ENCODE assay signal across 9 cellular contexts in genomic region chr6:42224222-42225042, GRCh38. TPM values are rescaled to one million over a fixed set of nuclear protein-coding genes. Genes with fewer than 3 reads are reported as not detected.
DNase-seq lines count a peak whose midpoint lies in the region; ATAC-seq and TF ChIP-seq lines count a peak whose summit lies in the region.
"Had no signal": no experiment of that assay in that cellular context is flagged by ENCODE, and none has a peak within 500 bp of the region (broad histone marks: within the 10 kb centered on the region; RNA-seq: fewer than 3 reads in every experiment).

No MANE protein-coding gene starts in this region.

- H3K4me1 ChIP-seq in HCT116 (ENCODE audit: control insufficient read depth in 1 of 2, insufficient read depth in 2 of 2, low read length in 2 of 2) = peaks cover 48 to 85% of the 10 kb centered on the region in 2 experiments

- no peaks in the 10 kb centered on the region for H3K27me3 ChIP-seq in HCT116 (ENCODE audit: insufficient read depth, low read length)
- H3K27me3 ChIP-seq: BLaER1 treated with 17β-estradiol and CSF1 and Interleukin-3, amounts not matched to agents 10 nM and 100 nM had no signal

- TF ChIP-seq CTCF in HCT116 (IDR thresholded peaks at IDR 0.05 in 2 of 3, conservative IDR thresholded peaks at IDR 0.05 in 1 of 3; ENCODE audit: borderline replicate concordance in 1 of 3, insufficient read depth in 1 of 3, low read depth in 2 of 3, low read length in 2 of 3) (no peak), NB4 (IDR thresholded peaks at IDR 0.05; ENCODE audit: low read depth, low read length) (no peak), fibroblast of pulmonary artery (IDR thresholded peaks at IDR 0.05; ENCODE audit: low read length, missing control alignments) (no peak)

- no peaks in the 10 kb centered on the region for H4K20me1 ChIP-seq in HCT116 (ENCODE audit: insufficient read depth)
- H4K20me1 ChIP-seq: BLaER1 treated with 17β-estradiol and CSF1 and Interleukin-3, amounts not matched to agents 10 nM and 100 nM had no signal

- H3K79me2 ChIP-seq in HCT116 (ENCODE audit: insufficient read depth, low read length) = no peaks in the 10 kb centered on the region

- CTCF ChIA-PET in HCT116 (lab: Charles Lee) = interaction anchor here (0.7 to 3.0 kb wide), 3 partner anchors 9 to 682 kb away, joined by 3 to 13 read pairs (median 3); partner anchors contain the start of gene TRERF1

- peak overlapping the region; percentile 42 for H2AFZ ChIP-seq in HCT116 (ENCODE audit: low read depth, low read length, poor library complexity, severe bottlenecking)

- no peaks in the 10 kb centered on the region for H3K36me3 ChIP-seq in HCT116 (ENCODE audit: control insufficient read depth in 1 of 2, insufficient read depth in 2 of 2, low read length in 2 of 2)

- POLR2A ChIA-PET in HCT116 (lab: Charles Lee) = interaction anchor here (1.1 kb wide), 1 partner anchor 9 kb away, joined by 3 read pairs; no protein-coding TSS in a partner anchor

- no peaks in the 10 kb centered on the region for H3K9me3 ChIP-seq in HCT116 (ENCODE audit: control insufficient read depth in 1 of 2, insufficient read depth in 1 of 2, low read depth in 1 of 2, low read length in 2 of 2)
- H3K9me3 ChIP-seq: BLaER1 treated with 17β-estradiol and CSF1 and Interleukin-3, amounts not matched to agents 10 nM and 100 nM had no signal

- peak; percentile 23 for TF ChIP-seq RAD21 in HCT116 (IDR thresholded peaks at IDR 0.05; ENCODE audit: low read depth)

- BruUV-seq in HCT116 (replicated peaks; lab: Mats Ljungman, UMichigan) = TSS peak; percentile 41

- RAD21 ChIA-PET in HCT116 (lab: Charles Lee; ENCODE audit: low non-redundant PET in 1 of 2, low total read pairs in 2 of 2, uncharacterized antibody in 2 of 2, unreplicated experiment in 2 of 2) = interaction anchor here (0.6 to 1.0 kb wide), 2 partner anchors 227 to 423 kb away, joined by 4 read pairs; partner anchors contain the start of gene TRERF1 (in 1 of the 2)

- H3K9ac ChIP-seq in HCT116 (ENCODE audit: low read length) = peak overlapping the region; percentile 59
- H3K9ac ChIP-seq: BLaER1 treated with 17β-estradiol and CSF1 and Interleukin-3, amounts not matched to agents 10 nM and 100 nM had no signal

- DNase-seq in activated CD4-positive, CD25-positive, alpha-beta regulatory T cell (lab: John Stamatoyannopoulos, UW) = no peak
- DNase-seq in HCT116 (ENCODE audit: low read depth, low spot score) = peak; percentile 97
- DNase-seq in NB4 (ENCODE audit: low read depth) = peak; percentile 69
- DNase-seq in fibroblast of pulmonary artery (ENCODE audit: low read depth) = peak; percentile 65
- no peak for DNase-seq in NK-92 (lab: John Stamatoyannopoulos, UW; ENCODE audit: unreplicated experiment)
- no peak for DNase-seq in NCI-H82 (lab: John Stamatoyannopoulos, UW)
- DNase-seq in NCI-H1092 (lab: John Stamatoyannopoulos, UW) = no peak

- H3K4me2 ChIP-seq in HCT116 (ENCODE audit: low read length) = peak overlapping the region; percentile 78
- H3K4me2 ChIP-seq: BLaER1 treated with 17β-estradiol and CSF1 and Interleukin-3, amounts not matched to agents 10 nM and 100 nM had no signal

- intact Hi-C loops in HCT116 (cut with micrococcal nuclease) = loop anchor here (5.0 to 10.0 kb wide), 3 partner anchors 302 to 650 kb away; partner anchors contain the start of genes BYSL, MED20 and RPL7L1

- TF ChIP-seq POLR2A in HCT116 (IDR thresholded peaks at IDR 0.05; ENCODE audit: borderline replicate concordance, extremely low read depth, insufficient read depth, insufficient read length) = no peak
- no peak for TF ChIP-seq POLR2A in NB4 (IDR thresholded peaks at IDR 0.05; ENCODE audit: extremely low read depth, insufficient read length)

- H3K9me2 ChIP-seq in HCT116 (ENCODE audit: insufficient read depth) = no peaks in the 10 kb centered on the region

- H3K27ac ChIP-seq in HCT116 (ENCODE audit: low read depth, low read length) = peak overlapping the region; percentile 84
- H3K27ac ChIP-seq: BLaER1 treated with 17β-estradiol and CSF1 and Interleukin-3, amounts not matched to agents 10 nM and 100 nM had no signal

- ATAC-seq in activated CD4-positive, CD25-positive, alpha-beta regulatory T cell treated with anti-CD3 and anti-CD28 coated beads, Interleukin-2, amount 50 U/mL, for 24 hours = peak; percentile 99 to 100
- ATAC-seq in HCT116 = peak; percentile 62

- peak overlapping the region; percentile 23 to 42 for H3K4me3 ChIP-seq in HCT116 (replicated peaks in 1 of 2; ENCODE audit: low read depth in 1 of 2, low read length in 2 of 2)
- H3K4me3 ChIP-seq in NB4 (ENCODE audit: low read depth, low read length) = no peak overlapping the region
- H3K4me3 ChIP-seq in fibroblast of pulmonary artery (replicated peaks; ENCODE audit: low read depth, low read length) = no peak overlapping the region
- H3K4me3 ChIP-seq: BLaER1 treated with 17β-estradiol and CSF1 and Interleukin-3, amounts not matched to agents 10 nM and 100 nM had no signal

TF ChIP-seq in HCT116, 20 proteins besides CTCF, POLR2A, EP300 and RAD21 (continues in another document):
- TF ChIP-seq YY1 (IDR thresholded peaks at IDR 0.05; ENCODE audit: extremely low read depth, insufficient replicate concordance, low read depth, low read length) (no peak), ELF1 (IDR thresholded peaks at IDR 0.05; ENCODE audit: borderline replicate concordance, low read depth) (no peak; the same call in 1 of the 2 replicates), TCF7L2 (IDR thresholded peaks at IDR 0.05; ENCODE audit: borderline replicate concordance, extremely low read depth, insufficient read depth, insufficient read length) (no peak), ZNF274 (IDR thresholded peaks at IDR 0.05; ENCODE audit: low read depth, low read length) (no peak), EGR1 (IDR thresholded peaks at IDR 0.05; ENCODE audit: low read depth) (peak; percentile 28; the same call in 1 of the 2 replicates), EZH2phosphoT487 (IDR thresholded peaks at IDR 0.05; ENCODE audit: borderline replicate concordance) (no peak), ZBTB33 (IDR thresholded peaks at IDR 0.05; ENCODE audit: extremely low read depth, insufficient replicate concordance, low read length) (no peak), FOSL1 (IDR thresholded peaks at IDR 0.05; ENCODE audit: low read depth) (peak; percentile 100), REST (IDR thresholded peaks at IDR 0.05; ENCODE audit: low read depth) (no peak), SP1 (IDR thresholded peaks at IDR 0.05; ENCODE audit: low read depth) (peak; percentile 94), SIN3A (IDR thresholded peaks at IDR 0.05; ENCODE audit: low read depth) (peak; percentile 91), SRF (IDR thresholded peaks at IDR 0.05; ENCODE audit: low read depth) (peak; percentile 92), JUND (IDR thresholded peaks at IDR 0.05) (peak; percentile 99), CBX3 (IDR thresholded peaks at IDR 0.05; ENCODE audit: low read depth) (peak; percentile 96), CEBPB (IDR thresholded peaks at IDR 0.05; ENCODE audit: low read depth) (peak; percentile 87), POLR2AphosphoS5 (IDR thresholded peaks at IDR 0.05; ENCODE audit: low read depth, low read length) (peak; percentile 72), ZFX (IDR thresholded peaks at IDR 0.05) (no peak), EZH2 (IDR thresholded peaks at IDR 0.05) (no peak), MAX (IDR thresholded peaks at IDR 0.05) (peak; percentile 84)

RNA-seq across cellular contexts. Expression of gene MRPS10, which starts 6.8 kb away (rescaled TPM):
- total RNA-seq in HCT116 (2021; ENCODE audit: unreplicated experiment) = 62.1 TPM
- polyA plus RNA-seq in HCT116 (2012) = 24.8 and 34.6 TPM in 2 replicates

RNA-seq across cellular contexts. Expression of gene GUCA1B, which starts 29.7 kb away (rescaled TPM):
- total RNA-seq in HCT116 (2021; ENCODE audit: unreplicated experiment) = 4.6 TPM
- 2.5 and 3.4 TPM in 2 replicates for polyA plus RNA-seq in HCT116 (2012)

RNA-seq across cellular contexts. Expression of gene GUCA1A, which starts 51.3 kb away (rescaled TPM):
- not detected for total RNA-seq in HCT116 (2021; ENCODE audit: unreplicated experiment)
- not detected in 2 replicates for polyA plus RNA-seq in HCT116 (2012)

Comparison
In these comparisons a context has a peak if more than half of its experiments do, and no peak if none do; other contexts are left out.
1. DNase-seq: peak in HCT116 (single experiment), NB4 (single experiment) and fibroblast of pulmonary artery (single experiment); none in activated CD4-positive, CD25-positive, alpha-beta regulatory T cell (0 of 4), NK-92 (single experiment), NCI-H82 (single experiment) and NCI-H1092 (single experiment).
2. H3K4me3 ChIP-seq: peak in HCT116 (2 of 2); none in NB4 (single experiment) and fibroblast of pulmonary artery (single experiment).